ENCODE assay signal across 9 cellular contexts in genomic region chr15:23869391-23869790, GRCh38.
A peak's percentile ranks its signal among the peaks of the same experiment; 100 is the strongest.
DNase-seq lines count a peak whose midpoint lies in the region; ATAC-seq and TF ChIP-seq lines count a peak whose summit lies in the region.
"Had no signal": no experiment of that assay in that cellular context is flagged by ENCODE, and none has a peak within 500 bp of the region (broad histone marks: within the 10 kb centered on the region; RNA-seq: fewer than 3 reads in every experiment).

No MANE protein-coding gene starts in this region.

- peaks cover 0 to 15% (median 6%) of the 10 kb centered on the region in 11 experiments; a peak in 10 of 22 replicates for H3K9me3 ChIP-seq in BLaER1 treated with 17β-estradiol and CSF1 and Interleukin-3, amounts not matched to agents 10 nM and 100 nM (replicated peaks in 1 of 11)
- H3K9me3 ChIP-seq in endodermal cell (ENCODE audit: control insufficient read depth, low read length) (peaks cover 23% of the 10 kb centered on the region), esophagus muscularis mucosa (no peaks in the 10 kb centered on the region), stomach (peaks cover 0 to 5% (median 0%) of the 10 kb centered on the region in 4 donors)

- H3K9ac ChIP-seq in BLaER1 treated with 17β-estradiol and CSF1 and Interleukin-3, amounts not matched to agents 10 nM and 100 nM, result peak overlapping the region in 3 of 11 experiments; percentile 22 to 53 (median 27); a peak in 4 of 22 replicates
- no peak overlapping the region for H3K9ac ChIP-seq in endodermal cell (ENCODE audit: extremely low read depth, low read length, poor library complexity, severe bottlenecking)

- no peak for TF ChIP-seq POLR2A in esophagus muscularis mucosa (IDR thresholded peaks at IDR 0.05; ENCODE audit: low read depth)
- TF ChIP-seq POLR2A in stomach (IDR thresholded peaks at IDR 0.05), result no peak

- H3K27ac Mint-ChIP-seq in endodermal cell (peak overlapping the region; percentile 55), nephron (peak overlapping the region in 2 of 3 experiments; percentile 72 to 75)

- TF ChIP-seq CTCF in endodermal cell (conservative IDR thresholded peaks at IDR 0.05), result no peak
- no peak for TF ChIP-seq CTCF in nephron (IDR thresholded peaks at IDR 0.05; ENCODE audit: unreplicated experiment in 3 of 3)
- TF ChIP-seq CTCF in esophagus muscularis mucosa (IDR thresholded peaks at IDR 0.05), result no peak
- TF ChIP-seq CTCF in stomach (IDR thresholded peaks at IDR 0.05), result no peak

- no peak for TF ChIP-seq EP300 in esophagus muscularis mucosa (IDR thresholded peaks at IDR 0.05)
- TF ChIP-seq EP300 in stomach (IDR thresholded peaks at IDR 0.05), result no peak

- H3K4me2 ChIP-seq in BLaER1 treated with 17β-estradiol and CSF1 and Interleukin-3, amounts not matched to agents 10 nM and 100 nM, result peak overlapping the region; percentile 51 to 78 (median 58)

- 41 to 68% methylated on average over 12 to 24 of the region's 24 CpGs for WGBS in endodermal cell (ENCODE audit: insufficient coverage in 1 of 2, insufficient read length in 1 of 2), 2 experiments
- WGBS in esophagus muscularis mucosa, result 28% methylated on average over 14 of the region's 24 CpGs
- whole genome bisulfite sequencing in stomach, 5 donors, result 22 to 41% (median 29%) methylated on average over 24 of the region's 24 CpGs

- peak; percentile 52 to 81 for DNase-seq in NCI-H524 (lab: John Stamatoyannopoulos, UW)
- peak; percentile 90 for DNase-seq in endodermal cell
- no peak for DNase-seq in HT-29 (ENCODE audit: low spot score)
- DNase-seq in esophagus muscularis mucosa (ENCODE audit: extremely low spot score), result no peak
- no peak for DNase-seq in stomach
- DNase-seq: C1 segment of cervical spinal cord had no signal

- no peak overlapping the region for H3K27ac ChIP-seq in BLaER1 treated with 17β-estradiol and CSF1 and Interleukin-3, amounts not matched to agents 10 nM and 100 nM
- H3K27ac ChIP-seq in endodermal cell (ENCODE audit: low read depth, low read length), result no peak overlapping the region
- H3K27ac ChIP-seq in esophagus muscularis mucosa (replicated peaks in 1 of 4), result no peak overlapping the region
- H3K27ac ChIP-seq in stomach, result no peak overlapping the region

- H3K36me3 Mint-ChIP-seq in endodermal cell (ENCODE audit: low read depth), result no peaks in the 10 kb centered on the region
- no peaks in the 10 kb centered on the region for H3K36me3 Mint-ChIP-seq in nephron (ENCODE audit: low read depth)

- H3K4me3 Mint-ChIP-seq in endodermal cell (peak overlapping the region; percentile 43), nephron (peak overlapping the region; percentile 75 to 81 (median 77))

- no peak for ATAC-seq in GM18870 (IDR thresholded peaks at IDR 0.05; ENCODE audit: unreplicated experiment)

- H3K36me3 ChIP-seq in BLaER1 treated with 17β-estradiol and CSF1 and Interleukin-3, amounts not matched to agents 10 nM and 100 nM, result no peaks in the 10 kb centered on the region
- H3K36me3 ChIP-seq in endodermal cell (ENCODE audit: control insufficient read depth, insufficient read depth, low read length) (no peaks in the 10 kb centered on the region), esophagus muscularis mucosa (no peaks in the 10 kb centered on the region), stomach (no peaks in the 10 kb centered on the region)

- H3K27me3 Mint-ChIP-seq in endodermal cell (ENCODE audit: insufficient read depth) (no peaks in the 10 kb centered on the region), nephron (ENCODE audit: low read depth) (no peaks in the 10 kb centered on the region)

- H4K20me1 ChIP-seq in BLaER1 treated with 17β-estradiol and CSF1 and Interleukin-3, amounts not matched to agents 10 nM and 100 nM, result no peaks in the 10 kb centered on the region

- H3K27me3 ChIP-seq in BLaER1 treated with 17β-estradiol and CSF1 and Interleukin-3, amounts not matched to agents 10 nM and 100 nM, result no peaks in the 10 kb centered on the region
- H3K27me3 ChIP-seq in endodermal cell (ENCODE audit: control insufficient read depth, insufficient read depth, low read length, poor library complexity, severe bottlenecking) (no peaks in the 10 kb centered on the region), esophagus muscularis mucosa (peaks cover 0 to 8% (median 0%) of the 10 kb centered on the region in 4 donors), stomach (peaks cover 0 to 20% (median 0%) of the 10 kb centered on the region in 3 donors)

- H3K9me3 Mint-ChIP-seq in endodermal cell, result peaks cover 43% of the 10 kb centered on the region
- no peaks in the 10 kb centered on the region for H3K9me3 Mint-ChIP-seq in nephron

- H3K4me1 Mint-ChIP-seq in endodermal cell (peaks cover 2% of the 10 kb centered on the region), nephron (peaks cover 10% of the 10 kb centered on the region)

- peak overlapping the region in 4 of 10 experiments; percentile 15 to 43 (median 36); a peak in 6 of 20 replicates for H3K4me3 ChIP-seq in BLaER1 treated with 17β-estradiol and CSF1 and Interleukin-3, amounts not matched to agents 10 nM and 100 nM
- H3K4me3 ChIP-seq in endodermal cell (ENCODE audit: low read length), result peak overlapping the region; percentile 74
- H3K4me3 ChIP-seq in esophagus muscularis mucosa, result peak overlapping the region in 2 of 4 donors; percentile 27 to 29
- no peak overlapping the region for H3K4me3 ChIP-seq in stomach

- H3K4me1 ChIP-seq in BLaER1 treated with 17β-estradiol and CSF1 and Interleukin-3, amounts not matched to agents 10 nM and 100 nM, result no peaks in the 10 kb centered on the region; a peak in 1 of 20 replicates
- H3K4me1 ChIP-seq in endodermal cell (ENCODE audit: control insufficient read depth, insufficient read depth, low read length) (no peaks in the 10 kb centered on the region), esophagus muscularis mucosa (peaks cover 0 to 3% (median 0%) of the 10 kb centered on the region in 4 donors), stomach (peaks cover 0 to 5% (median 0%) of the 10 kb centered on the region in 4 donors)

- intact Hi-C loops in esophagus muscularis mucosa (cut with DNase I) (no loop called here), stomach (cut with DNase I; ENCODE audit: low total_unique reads) (loop anchor here (5.0 kb wide), 1 partner anchor 48 kb away; no protein-coding TSS in a partner anchor)

Comparison
In these comparisons a context has a peak if more than half of its experiments do, and no peak if none do; other contexts are left out.
1. DNase-seq: peak in NCI-H524 (2 of 2) and endodermal cell (single experiment); none in HT-29 (single experiment), esophagus muscularis mucosa (single experiment) and stomach (single experiment).